Comparison of ENCODE assay signal across 8 cellular contexts in the genomic region with DNA sequence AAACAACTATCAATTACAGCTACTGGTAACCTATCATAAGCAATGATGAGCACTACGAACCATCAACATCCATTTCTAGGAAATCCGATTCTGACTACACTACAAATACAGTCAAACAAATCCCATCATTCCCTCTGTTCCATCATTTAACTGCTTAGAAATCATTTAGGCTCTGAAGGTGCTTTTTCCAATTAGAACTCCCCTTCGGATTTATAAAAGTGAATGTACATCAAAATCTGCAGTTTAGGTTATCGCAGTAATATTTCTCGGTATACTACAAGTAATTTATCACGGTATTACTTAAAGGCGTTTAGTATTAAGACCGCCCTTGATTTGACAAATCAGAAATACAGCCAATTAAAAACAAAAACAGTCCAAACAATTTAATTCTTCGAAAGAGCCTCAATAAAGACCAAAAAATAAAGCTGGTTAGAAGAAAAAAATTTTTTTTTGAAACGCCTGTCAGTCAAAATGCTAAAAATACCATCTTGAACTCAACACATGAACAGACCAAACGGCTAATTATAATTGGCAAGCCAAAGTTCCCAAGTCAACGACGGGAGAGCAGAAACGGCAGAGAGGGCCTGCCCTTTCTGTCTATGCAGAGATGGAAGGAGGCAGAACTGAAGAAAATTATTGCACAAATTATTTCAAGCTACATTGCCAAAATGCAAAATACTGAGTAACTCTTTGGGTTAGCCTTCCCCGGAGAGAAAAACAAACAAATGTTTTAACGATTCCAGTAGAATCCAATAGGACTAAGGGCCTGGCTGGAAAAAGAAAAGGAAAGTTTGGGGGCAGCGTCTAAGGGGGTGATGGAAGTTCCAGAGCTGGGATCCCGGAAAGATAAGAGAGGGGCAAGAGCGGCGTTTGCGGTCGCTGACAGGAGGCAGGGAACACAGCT. TPM values are rescaled to one million over a fixed set of nuclear protein-coding genes. Genes with fewer than 3 reads are reported as not detected.
DNase-seq lines count a peak whose midpoint lies in the region; ATAC-seq, FAIRE-seq and TF ChIP-seq lines count a peak whose summit lies in the region.

No MANE protein-coding gene starts in this region.

- no peak overlapping the region for H2AK5ac ChIP-seq in H1 (ENCODE audit: low read depth, low read length)

- H2BK5ac ChIP-seq in H1 (ENCODE audit: low read depth, low read length): no peak overlapping the region

- no peak overlapping the region for H4K91ac ChIP-seq in H1 (replicated peaks; ENCODE audit: insufficient read length, low read length)

- DNase-seq in DND-41 (peak; percentile 32), KBM-7 (peak; percentile 71), SJSA1 (ENCODE audit: low read depth in 1 of 2, low spot score in 2 of 2) (peak in 1 of 2 experiments; percentile 67), H1 (ENCODE audit: low read depth in 1 of 2, low spot score in 2 of 2) (no peak), midbrain (lab: John Stamatoyannopoulos, UW) (peak; percentile 31)
- DNase-seq in effector CD4-positive, alpha-beta T cell: no peak
- DNase-seq in stimulated activated CD4-positive, alpha-beta T cell treated with anti-CD3 and anti-CD28 coated beads, Interleukin-4, amount 100 ng/mL, for 4 hours: no peak

- peak overlapping the region; percentile 59 for H3K4me2 ChIP-seq in DND-41 (ENCODE audit: insufficient read depth, low read length)
- H3K4me2 ChIP-seq in H1 (ENCODE audit: insufficient read depth in 1 of 2, low read depth in 2 of 2, low read length in 2 of 2): peak overlapping the region; percentile 66 to 77

- H3K27ac ChIP-seq in DND-41 (ENCODE audit: low read length) (peak overlapping the region; percentile 87), SJSA1 (peak overlapping the region; percentile 94), H1 (ENCODE audit: low read depth, low read length) (no peak overlapping the region)

- H2AFZ ChIP-seq in DND-41 (ENCODE audit: low read depth, low read length) (peak overlapping the region; percentile 97), H1 (ENCODE audit: low read length) (no peak overlapping the region)

- H4K20me1 ChIP-seq in DND-41 (ENCODE audit: insufficient read depth, low read length): peaks cover 5% of the 10 kb centered on the region; the same call in 1 of the 2 replicates
- H4K20me1 ChIP-seq in H1 (replicated peaks in 1 of 2; ENCODE audit: control insufficient read depth in 1 of 2, insufficient read depth in 2 of 2, low read length in 2 of 2): no peaks in the 10 kb centered on the region

- in situ Hi-C loops in KBM-7 (cut with MboI; ENCODE audit: low pct_unique_long_range_greater_than_20kb, low sequenced_read_pairs): no loop called here

- TF ChIP-seq POLR2A in H1 (IDR thresholded peaks at IDR 0.05; ENCODE audit: control extremely low read depth in 1 of 2, low read depth in 2 of 2, low read length in 2 of 2): no peak

- H3K79me1 ChIP-seq in H1 (ENCODE audit: low read depth, low read length): peaks cover 2% of the 10 kb centered on the region; the same call in 1 of the 2 replicates

- no peak overlapping the region for H3K14ac ChIP-seq in H1 (ENCODE audit: insufficient read length)

- CTCF ChIA-PET in H1 (lab: Charles Lee; ENCODE audit: partially characterized antibody): interaction anchor here (0.7 to 0.8 kb wide), 2 partner anchors 17 to 52 kb away, joined by 3 to 4 read pairs; no protein-coding TSS in a partner anchor

- TF ChIP-seq RAD21 in H1 (IDR thresholded peaks at IDR 0.05 in 1 of 2, conservative IDR thresholded peaks at IDR 0.05 in 1 of 2; ENCODE audit: low read depth in 2 of 2, low read length in 2 of 2): no peak

- no peak overlapping the region for H2BK120ac ChIP-seq in H1 (replicated peaks; ENCODE audit: low read depth, low read length)

- H3K4me1 ChIP-seq in DND-41 (ENCODE audit: insufficient read depth, low read length) (peaks cover 39% of the 10 kb centered on the region), SJSA1 (replicated peaks) (peaks cover 22% of the 10 kb centered on the region), H1 (replicated peaks in 1 of 4; ENCODE audit: control insufficient read depth in 3 of 4, insufficient read depth in 4 of 4, low read length in 3 of 4) (peaks cover 2 to 9% (median 5%) of the 10 kb centered on the region in 4 experiments; a peak in 6 of 7 replicates)

- H3K36me3 ChIP-seq in DND-41 (ENCODE audit: insufficient read depth, low read length) (no peaks in the 10 kb centered on the region; the same call in 1 of the 2 replicates), SJSA1 (peaks cover 8% of the 10 kb centered on the region), H1 (ENCODE audit: control insufficient read depth in 2 of 4, insufficient read depth in 4 of 4, low read length in 3 of 4) (no peaks in the 10 kb centered on the region)

- peaks cover 64% of the 10 kb centered on the region for H3K79me2 ChIP-seq in DND-41 (ENCODE audit: insufficient read depth, low read length)
- peaks cover 0 to 46% of the 10 kb centered on the region in 2 experiments; a peak in 3 of 4 replicates for H3K79me2 ChIP-seq in H1 (ENCODE audit: control insufficient read depth in 1 of 2, insufficient read depth in 2 of 2, low read length in 2 of 2)

- POLR2A ChIA-PET in H1 (lab: Charles Lee; ENCODE audit: partially characterized antibody): interaction anchor here (0.8 kb wide), 1 partner anchor 403 kb away, joined by 3 read pairs; no protein-coding TSS in a partner anchor

- H3K23me2 ChIP-seq in H1 (ENCODE audit: low read depth, low read length): peaks cover 4% of the 10 kb centered on the region; the same call in 1 of the 2 replicates

- H2BK15ac ChIP-seq in H1 (ENCODE audit: low read length): no peak overlapping the region

- 35% methylated on average over 22 of the region's 22 CpGs; no CpG with 5 or more reads in 1 of the 2 experiments for WGBS in H1 (ENCODE audit: extremely low coverage in 1 of 2, insufficient coverage in 1 of 2, insufficient read length in 1 of 2, insufficient replicate concordance in 2 of 2, low coverage in 1 of 2, low lambda C conversion rate in 2 of 2, missing lambda C conversion rate in 1 of 2), 2 experiments

- no peak overlapping the region for H2BK12ac ChIP-seq in H1 (ENCODE audit: low read depth, low read length)

- no peak overlapping the region for H3K56ac ChIP-seq in H1 (replicated peaks; ENCODE audit: insufficient read length, low read depth, low read length)

- no peak overlapping the region for H3K23ac ChIP-seq in H1 (ENCODE audit: insufficient read length)

- H2BK20ac ChIP-seq in H1 (ENCODE audit: low read length): no peak overlapping the region

- peak overlapping the region; percentile 72 for H3K9ac ChIP-seq in DND-41 (ENCODE audit: low read depth, low read length)
- H3K9ac ChIP-seq in H1 (replicated peaks in 1 of 4; ENCODE audit: extremely low read depth in 1 of 4, low read depth in 3 of 4, low read length in 3 of 4): peak overlapping the region; percentile 46 to 81 (median 60); a peak in 6 of 7 replicates

- H3K27me3 ChIP-seq in DND-41 (ENCODE audit: insufficient read depth, low read length, poor library complexity) (no peaks in the 10 kb centered on the region), SJSA1 (replicated peaks) (no peaks in the 10 kb centered on the region), H1 (replicated peaks in 1 of 4; ENCODE audit: control insufficient read depth in 3 of 4, extremely low read depth in 1 of 4, insufficient read depth in 3 of 4, low read length in 3 of 4) (no peaks in the 10 kb centered on the region)

- FAIRE-seq in H1 (lab: Jason Lieb, UNC): peak; percentile 28

- peak; percentile 25; the same call in 2 of the 3 replicates for ATAC-seq in DND-41 (ENCODE audit: insufficient read depth, low read depth)
- ATAC-seq in GM18517 (IDR thresholded peaks at IDR 0.05; ENCODE audit: unreplicated experiment): no peak

- peak overlapping the region; percentile 62 to 70 for H3K4me3 ChIP-seq in DND-41 (ENCODE audit: low read depth in 1 of 2, low read length in 2 of 2)
- peak overlapping the region; percentile 91 for H3K4me3 ChIP-seq in SJSA1
- peak overlapping the region; percentile 77 to 92 (median 79) for H3K4me3 ChIP-seq in H1 (ENCODE audit: extremely low read depth in 1 of 4, insufficient read depth in 2 of 4, low read depth in 3 of 4, low read length in 4 of 4)

- H3K4ac ChIP-seq in H1 (replicated peaks; ENCODE audit: insufficient read length, low read depth, low read length): no peak overlapping the region

- TF ChIP-seq CTCF in DND-41 (IDR thresholded peaks at IDR 0.05; ENCODE audit: borderline replicate concordance, extremely low read depth, low read length, poor library complexity, severe bottlenecking) (no peak), H1 (IDR thresholded peaks at IDR 0.05; ENCODE audit: control extremely low read depth in 1 of 3, insufficient read depth in 1 of 3, low read depth in 1 of 3, low read length in 3 of 3) (no peak)

- no peak for TF ChIP-seq EP300 in H1 (IDR thresholded peaks at IDR 0.05; ENCODE audit: borderline replicate concordance in 1 of 2, low read depth in 2 of 2, low read length in 2 of 2)

- no peak overlapping the region for H4K5ac ChIP-seq in H1 (ENCODE audit: insufficient read length, low read depth, low read length)

- no peak overlapping the region for H3K18ac ChIP-seq in H1 (ENCODE audit: extremely low read depth, low read length)

- no peaks in the 10 kb centered on the region for H3K9me3 ChIP-seq in DND-41 (ENCODE audit: insufficient read depth, low read length, severe bottlenecking)
- H3K9me3 ChIP-seq in SJSA1 (replicated peaks): no peaks in the 10 kb centered on the region
- H3K9me3 ChIP-seq in H1 (ENCODE audit: insufficient read depth in 2 of 2, low read depth in 1 of 2, low read length in 1 of 2): no peaks in the 10 kb centered on the region

- no peak overlapping the region for H4K8ac ChIP-seq in H1 (ENCODE audit: extremely low read depth, insufficient read depth, low read length)

TF ChIP-seq in H1, 55 proteins besides CTCF, POLR2A, EP300 and RAD21 (continues in another document):
- TF ChIP-seq SP2 (IDR thresholded peaks at IDR 0.05; ENCODE audit: low read length) (no peak), EZH2 (IDR thresholded peaks at IDR 0.05; ENCODE audit: low read depth, low read length, severe bottlenecking) (no peak)

RNA-seq across cellular contexts. Expression of gene VPS54, which starts 1.2 kb away (rescaled TPM):
- 27.3 and 32.8 TPM in 2 replicates for total RNA-seq in SJSA1 (2014; rRNA removed; shearing (Covaris generic))
- total RNA-seq in H1 (2021; fragmentation: NEBNext Ultra II Directional; extraction: Animal tissue kit (Norgen Biotek cat#: 25700)): 13.2 and 14.3 TPM in 2 replicates
- polyA plus RNA-seq in H1 (2011; rRNA removed): 2.4 and 3.6 TPM in 2 replicates
- polyA plus RNA-seq in H1 (2011; cell fraction: cytosol; rRNA removed): 5.4 TPM
- 3.4 TPM for polyA plus RNA-seq in H1 (2011; cell fraction: nucleus; rRNA removed)
- 6.2 to 10.7 TPM (median 8.0 TPM) in 4 replicates for polyA plus RNA-seq in H1 (2012, experiment 1 of 2)
- polyA plus RNA-seq in H1 (2012, experiment 2 of 2): 0.46 TPM
- 5.9 TPM for polyA plus RNA-seq in H1 (2013, experiment 1 of 2)
- 6.5 TPM for polyA plus RNA-seq in H1 (2013, experiment 2 of 2)
- polyA minus RNA-seq in H1 (2011; rRNA and poly(A)+ RNA removed): 9.5 and 14.8 TPM in 2 replicates
- 5.2 TPM for polyA minus RNA-seq in H1 (2011; cell fraction: cytosol; rRNA and poly(A)+ RNA removed)
- polyA minus RNA-seq in H1 (2011; cell fraction: nucleus; rRNA and poly(A)+ RNA removed): 16.7 TPM

Comparison
In these comparisons a context has a peak if more than half of its experiments do, and no peak if none do; other contexts are left out.
1. DNase-seq: peak in DND-41 (single experiment), KBM-7 (single experiment) and midbrain (single experiment); none in H1 (0 of 2), effector CD4-positive, alpha-beta T cell (single experiment) and stimulated activated CD4-positive, alpha-beta T cell treated with anti-CD3 and anti-CD28 coated beads, Interleukin-4, amount 100 ng/mL, for 4 hours (0 of 2).
2. Peak in every context shown above with its lines, with median percentiles within 50 percentile points of each other: H3K4me3 ChIP-seq.